Comparison of ENCODE assay signal across 21 cellular contexts in genomic region chr17:28001149-28001548, GRCh38.
"Had no signal": no experiment of that assay in that cellular context is flagged by ENCODE, and none has a peak within 500 bp of the region (broad histone marks: within the 10 kb centered on the region; RNA-seq: fewer than 3 reads in every experiment).

No MANE protein-coding gene starts in this region.

- H3K36me3 ChIP-seq: left ventricle myocardium inferior, suprapubic skin, transverse colon, uterus had no signal

- H3K27ac ChIP-seq: left ventricle myocardium inferior, suprapubic skin, transverse colon, uterus had no signal

- H3K4me3 ChIP-seq: left ventricle myocardium inferior, suprapubic skin, transverse colon, uterus had no signal

- DNase-seq: activated B cell treated with CpG ODN at 0.5 μM for 24 hours; activated CD4-positive, alpha-beta T cell treated with anti-CD3 and anti-CD28 coated beads for 48 hours; activated CD8-positive, alpha-beta T cell treated with anti-CD3 and anti-CD28 coated beads for 36 hours; activated naive CD4-positive, alpha-beta T cell treated with Interleukin-2 at 50 U/mL for 16 hours; activated naive CD8-positive, alpha-beta T cell treated with anti-CD3 and anti-CD28 coated beads, Interleukin-2, amount 10 ng/mL, durations not matched to agents 7 days and 5 days; activated T-cell treated with anti-CD3 and anti-CD28 coated beads, Interleukin-2, amount 50 U/mL, for 1 hour; amygdala; dermis blood vessel endothelial cell; effector memory CD8-positive, alpha-beta T cell; head of caudate nucleus; kidney glomerular epithelial cell; left ventricle myocardium inferior; mammary epithelial cell; midbrain; nucleus accumbens; stimulated activated CD4-positive, alpha-beta T cell treated with anti-CD3 and anti-CD28 coated beads, Interleukin-1b, Interleukin-23, amount 100 ng/mL, for 48 hours; transverse colon; uterus had no signal

- H3K27me3 ChIP-seq: transverse colon, uterus had no signal

- ATAC-seq: activated CD8-positive, alpha-beta T cell treated with anti-CD3 and anti-CD28 coated beads for 36 hours; effector memory CD8-positive, alpha-beta T cell had no signal

- H3K4me1 ChIP-seq: suprapubic skin, transverse colon, uterus had no signal

- FAIRE-seq: frontal cortex, TTC549 had no signal

- H3K9me3 ChIP-seq: left ventricle myocardium inferior, suprapubic skin, transverse colon, uterus had no signal
